11 cellular contexts compared by ENCODE assay signal in the genomic region with DNA sequence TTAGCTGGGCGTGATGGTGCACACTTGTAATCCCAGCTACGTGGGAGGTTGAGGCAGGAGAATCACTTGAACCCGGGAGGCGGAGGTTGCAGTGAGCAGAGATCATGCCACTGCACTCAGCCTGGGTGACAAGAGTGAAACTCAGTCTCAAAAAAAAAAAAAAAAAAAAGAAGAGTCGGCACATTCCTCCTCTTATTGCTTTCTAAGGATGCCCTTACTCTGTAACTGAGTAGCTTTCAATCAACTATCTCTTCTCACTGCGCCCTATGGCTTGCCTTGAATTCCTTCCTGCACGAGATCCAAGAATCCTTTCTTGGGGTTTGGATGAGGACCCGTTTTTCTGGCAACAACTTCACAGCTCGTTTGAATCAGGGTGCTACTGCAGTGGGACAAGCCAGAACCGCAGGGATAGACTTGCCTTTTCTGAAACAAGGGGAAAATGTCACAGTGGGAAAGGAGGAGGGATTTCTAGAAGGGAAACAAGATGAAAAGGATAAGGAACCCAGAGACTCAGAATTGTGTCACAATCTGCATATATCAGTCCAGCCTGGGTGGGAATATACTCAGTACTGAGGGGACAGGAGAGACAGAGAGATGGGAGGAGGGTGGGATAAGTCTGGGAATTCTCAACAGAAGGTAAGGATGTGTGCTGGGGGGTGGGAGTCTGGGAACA. TPM values are rescaled to one million over a fixed set of nuclear protein-coding genes. Genes with fewer than 3 reads are reported as not detected.
DNase-seq lines count a peak whose midpoint lies in the region; ATAC-seq, FAIRE-seq and TF ChIP-seq lines count a peak whose summit lies in the region.
"Had no signal": no experiment of that assay in that cellular context is flagged by ENCODE, and none has a peak within 500 bp of the region (broad histone marks: within the 10 kb centered on the region; RNA-seq: fewer than 3 reads in every experiment).

No MANE protein-coding gene starts in this region.

- no peak for TF ChIP-seq POLR2A in HepG2 (IDR thresholded peaks at IDR 0.05; ENCODE audit: insufficient read depth in 1 of 2, low read depth in 2 of 2, low read length in 2 of 2)

- H3K79me2 ChIP-seq in GM23338 (replicated peaks; ENCODE audit: insufficient read depth) (no peaks in the 10 kb centered on the region), HepG2 (ENCODE audit: insufficient read depth, low read length) (no peaks in the 10 kb centered on the region)

- POLR2A ChIA-PET in HepG2 (lab: Yijun Ruan, JAX), result interaction anchor here (1.9 to 3.7 kb wide), 3 partner anchors 14 to 29 kb away, joined by 9 to 52 read pairs (median 20); a partner anchor contains a TSS

- TF ChIP-seq CTCF in GM23338 (conservative IDR thresholded peaks at IDR 0.05; ENCODE audit: low read depth in 2 of 2) (no peak), HepG2 (CRISPR knock-in tag; IDR thresholded peaks at IDR 0.05) (no peak)

- H3K27me3 ChIP-seq in GM23338 (ENCODE audit: insufficient read depth), result no peaks in the 10 kb centered on the region
- H3K27me3 ChIP-seq in HepG2 (ENCODE audit: control insufficient read depth in 1 of 2, insufficient read depth in 2 of 2, low read length in 2 of 2), result peaks cover 2 to 19% of the 10 kb centered on the region in 2 experiments; a peak in 3 of 5 replicates
- H3K27me3 ChIP-seq: ovary, testis had no signal

- H3K4me3 ChIP-seq in GM23338 (peak overlapping the region; percentile 44), HepG2 (replicated peaks in 1 of 3; ENCODE audit: insufficient read depth in 1 of 3, low read depth in 2 of 3, low read length in 3 of 3) (peak overlapping the region in 1 of 3 experiments; percentile 24; a peak in 2 of 6 replicates)
- H3K4me3 ChIP-seq: ovary, testis had no signal

- H3K27ac Mint-ChIP-seq in GM23338, result no peak overlapping the region
- peak overlapping the region; percentile 12 for H3K27ac Mint-ChIP-seq in stimulated activated memory B cell treated with anti-CD40 and anti-IgM and Interleukin-4, amounts not matched to agents 10 μg/mL and 1 μg/mL and 100 μg/mL, for 72 hours

- H3K4me3 Mint-ChIP-seq in GM23338, result peak overlapping the region; percentile 56
- no peak overlapping the region for H3K4me3 Mint-ChIP-seq in stimulated activated memory B cell treated with anti-CD40 and anti-IgM and Interleukin-4, amounts not matched to agents 10 μg/mL and 1 μg/mL and 100 μg/mL, for 72 hours
- H3K4me3 Mint-ChIP-seq: T-cell had no signal

- H3K27ac ChIP-seq in GM23338 (ENCODE audit: low read depth), result no peak overlapping the region
- no peak overlapping the region for H3K27ac ChIP-seq in HepG2 (ENCODE audit: extremely low read length, insufficient read depth, low read length)
- H3K27ac ChIP-seq: ovary had no signal

- peaks cover 32% of the 10 kb centered on the region for H3K4me1 Mint-ChIP-seq in GM23338
- H3K4me1 Mint-ChIP-seq in stimulated activated memory B cell treated with anti-CD40 and anti-IgM and Interleukin-4, amounts not matched to agents 10 μg/mL and 1 μg/mL and 100 μg/mL, for 72 hours, result peaks cover 9% of the 10 kb centered on the region
- H3K4me1 Mint-ChIP-seq: T-cell had no signal

- in situ Hi-C loops in HepG2 (cut with HindIII; ENCODE audit: extremely low pct_ligation_motif_present, low pct_unique_long_range_greater_than_20kb), result no loop called here

- no TSS peak for BruUV-seq in HepG2 (replicated peaks; lab: Mats Ljungman, UMichigan)

- CTCF ChIA-PET in HepG2 (lab: Yijun Ruan, JAX; ENCODE audit: low intra/inter-chr PET ratio, low total read pairs), result no interaction called here

- H3K27me3 Mint-ChIP-seq in GM23338 (ENCODE audit: insufficient read depth, low read depth, poor library complexity), result peaks cover 18% of the 10 kb centered on the region
- peaks cover 39% of the 10 kb centered on the region for H3K27me3 Mint-ChIP-seq in stimulated activated memory B cell treated with anti-CD40 and anti-IgM and Interleukin-4, amounts not matched to agents 10 μg/mL and 1 μg/mL and 100 μg/mL, for 72 hours

- H2AFZ ChIP-seq in GM23338, result peak overlapping the region; percentile 9; the same call in 1 of the 2 replicates
- no peak overlapping the region for H2AFZ ChIP-seq in HepG2 (ENCODE audit: low read length)

- FAIRE-seq in HepG2 (lab: Jason Lieb, UNC), result no peak

- intact Hi-C loops in HepG2 (cut with micrococcal nuclease; ENCODE audit: unreplicated experiment), result loop anchor here (2.0 kb wide), 1 partner anchor 15 kb away; no protein-coding TSS in a partner anchor

- H3K9ac ChIP-seq in HepG2 (ENCODE audit: insufficient read depth, low read depth, low read length), result no peak overlapping the region

- H3K36me3 ChIP-seq in GM23338 (ENCODE audit: insufficient read depth) (no peaks in the 10 kb centered on the region), HepG2 (replicated peaks in 1 of 2; ENCODE audit: control insufficient read depth in 1 of 2, insufficient read depth in 2 of 2, low read length in 2 of 2) (no peaks in the 10 kb centered on the region)
- H3K36me3 ChIP-seq: ovary had no signal

- no peaks in the 10 kb centered on the region for H3K9me3 Mint-ChIP-seq in GM23338
- no peaks in the 10 kb centered on the region for H3K9me3 Mint-ChIP-seq in stimulated activated memory B cell treated with anti-CD40 and anti-IgM and Interleukin-4, amounts not matched to agents 10 μg/mL and 1 μg/mL and 100 μg/mL, for 72 hours
- H3K9me3 Mint-ChIP-seq: T-cell had no signal

- no peak for TF ChIP-seq RAD21 in HepG2 (CRISPR knock-in tag; IDR thresholded peaks at IDR 0.05)

- peaks cover 10% of the 10 kb centered on the region; the same call in 1 of the 2 replicates for H3F3A ChIP-seq in GM23338 (replicated peaks; ENCODE audit: low read depth)

- no peaks in the 10 kb centered on the region for H3K36me3 Mint-ChIP-seq in GM23338 (ENCODE audit: low read depth)
- H3K36me3 Mint-ChIP-seq in stimulated activated memory B cell treated with anti-CD40 and anti-IgM and Interleukin-4, amounts not matched to agents 10 μg/mL and 1 μg/mL and 100 μg/mL, for 72 hours, result no peaks in the 10 kb centered on the region
- H3K36me3 Mint-ChIP-seq: T-cell had no signal

- H3K4me1 ChIP-seq in GM23338 (ENCODE audit: insufficient read depth) (peaks cover 29% of the 10 kb centered on the region), HepG2 (ENCODE audit: insufficient read depth, low read length) (peaks cover 91% of the 10 kb centered on the region)

- no peaks in the 10 kb centered on the region for H3K9me3 ChIP-seq in HepG2 (ENCODE audit: low read length)
- H3K9me3 ChIP-seq: ovary, testis had no signal

- DNase-seq in GM23338 (ENCODE audit: low spot score) (no peak), astrocyte of the hippocampus (ENCODE audit: low read depth, low spot score) (peak; percentile 20), HepG2 (ENCODE audit: low spot score) (no peak), kidney tubule cell (ENCODE audit: low spot score) (no peak)
- DNase-seq: DMS153, ovary, T-cell had no signal

- 12% methylated on average over 10 of the region's 10 CpGs for WGBS in HepG2 (ENCODE audit: low lambda C conversion rate)

- no peaks in the 10 kb centered on the region for H3K9me2 ChIP-seq in GM23338 (ENCODE audit: insufficient read depth)

- TF ChIP-seq EP300 in HepG2 (IDR thresholded peaks at IDR 0.05; ENCODE audit: low read depth in 2 of 2, low read length in 2 of 2) (no peak), HepG2 (CRISPR knock-in tag; IDR thresholded peaks at IDR 0.05; ENCODE audit: borderline replicate concordance) (no peak)

- H3K4me2 ChIP-seq in GM23338 (peak overlapping the region; percentile 67), HepG2 (ENCODE audit: low read depth, low read length) (peak overlapping the region; percentile 93)

- no peak; the same call in 2 of the 3 replicates for ATAC-seq in GM23338
- ATAC-seq in HepG2, result no peak
- no peak for ATAC-seq in stimulated activated memory B cell treated with anti-CD40 and anti-IgM and Interleukin-4, amounts not matched to agents 10 μg/mL and 1 μg/mL and 100 μg/mL, for 72 hours
- no peak for ATAC-seq in HG03469 (IDR thresholded peaks at IDR 0.05; ENCODE audit: unreplicated experiment)
- ATAC-seq in HG02759 (IDR thresholded peaks at IDR 0.05; ENCODE audit: unreplicated experiment), result no peak
- ATAC-seq: T-cell had no signal

- no peaks in the 10 kb centered on the region for H4K20me1 ChIP-seq in GM23338 (replicated peaks; ENCODE audit: insufficient read depth)
- no peaks in the 10 kb centered on the region for H4K20me1 ChIP-seq in HepG2 (ENCODE audit: insufficient read depth, low read length)

RNA-seq across cellular contexts. Expression of a gene that starts 16.1 kb away (rescaled TPM):
- total RNA-seq in GM23338 (2014; rRNA removed; shearing (Covaris generic)), result 7.4 and 10.4 TPM in 2 replicates
- polyA plus RNA-seq in GM23338 (2016; fragmentation: Nextera tagmentation; extraction: Ambion mirVana) (7.4 and 9.3 TPM in 2 replicates), HepG2 (2011; rRNA removed) (1.9 and 2.8 TPM in 2 replicates)
- 1.8 and 2.2 TPM in 2 replicates for total RNA-seq in HepG2 (2016; rRNA removed; fragmentation: Illumina TruSeq; extraction: Trizol)
- total RNA-seq in HepG2 (2016; cell fraction: cytosol; rRNA removed; fragmentation: Illumina TruSeq; extraction: Trizol; ENCODE audit: low read depth), result 0.88 and 1.9 TPM in 2 replicates
- 2.5 and 2.9 TPM in 2 replicates for total RNA-seq in HepG2 (2016; cell fraction: insoluble cytoplasmic fraction; rRNA removed; fragmentation: Illumina TruSeq; extraction: Trizol)
- total RNA-seq in HepG2 (2016; cell fraction: membrane; rRNA removed; fragmentation: Illumina TruSeq; extraction: Trizol), result 1.2 and 1.4 TPM in 2 replicates
- 1.9 and 3.0 TPM in 2 replicates for total RNA-seq in HepG2 (2016; cell fraction: nucleus; rRNA removed; fragmentation: Illumina TruSeq; extraction: Trizol)
- polyA plus RNA-seq in HepG2 (2011; cell fraction: cytosol; rRNA removed), result 1.3 and 2.0 TPM in 2 replicates
- polyA plus RNA-seq in HepG2 (2011; cell fraction: nucleus; rRNA removed), result 1.8 and 1.9 TPM in 2 replicates
- 0.71 and 1.1 TPM in 2 replicates for polyA plus RNA-seq in HepG2 (2012)
- 0.32 and 0.35 TPM in 2 replicates for polyA plus RNA-seq in HepG2 (2016; cell fraction: cytosol; fragmentation: Illumina TruSeq; extraction: Trizol; ENCODE audit: low read depth)
- 2.7 and 3.6 TPM in 2 replicates for polyA plus RNA-seq in HepG2 (2016; cell fraction: insoluble cytoplasmic fraction; fragmentation: Illumina TruSeq; extraction: Trizol; ENCODE audit: low read depth)
- 0.64 and 0.78 TPM in 2 replicates for polyA plus RNA-seq in HepG2 (2016; cell fraction: membrane; fragmentation: Illumina TruSeq; extraction: Trizol; ENCODE audit: low read depth)
- polyA plus RNA-seq in HepG2 (2016; cell fraction: nucleus; fragmentation: Illumina TruSeq; extraction: Trizol; ENCODE audit: insufficient read depth, low read depth), result 3.6 and 3.8 TPM in 2 replicates
- polyA minus RNA-seq in HepG2 (2011; rRNA and poly(A)+ RNA removed; ENCODE audit: low replicate concordance), result 1.0 and 2.6 TPM in 2 replicates
- 0.59 and 1.2 TPM in 2 replicates for polyA minus RNA-seq in HepG2 (2011; cell fraction: cytosol; rRNA and poly(A)+ RNA removed)
- polyA minus RNA-seq in HepG2 (2011; cell fraction: nucleus; rRNA and poly(A)+ RNA removed), result 0.90 and 3.6 TPM in 2 replicates

RNA-seq across cellular contexts. Expression of a gene that starts 29.8 kb away (rescaled TPM):
- total RNA-seq in GM23338 (2014; rRNA removed; shearing (Covaris generic)), result 78.5 and 93.0 TPM in 2 replicates
- 31.7 and 31.8 TPM in 2 replicates for polyA plus RNA-seq in GM23338 (2016; fragmentation: Nextera tagmentation; extraction: Ambion mirVana)
- 81.5 and 90.0 TPM in 2 replicates for total RNA-seq in HepG2 (2016; rRNA removed; fragmentation: Illumina TruSeq; extraction: Trizol)
- 13.0 and 13.4 TPM in 2 replicates for total RNA-seq in HepG2 (2016; cell fraction: cytosol; rRNA removed; fragmentation: Illumina TruSeq; extraction: Trizol; ENCODE audit: low read depth)
- total RNA-seq in HepG2 (2016; cell fraction: insoluble cytoplasmic fraction; rRNA removed; fragmentation: Illumina TruSeq; extraction: Trizol), result 81.4 and 90.7 TPM in 2 replicates
- 17.1 and 20.2 TPM in 2 replicates for total RNA-seq in HepG2 (2016; cell fraction: membrane; rRNA removed; fragmentation: Illumina TruSeq; extraction: Trizol)
- total RNA-seq in HepG2 (2016; cell fraction: nucleus; rRNA removed; fragmentation: Illumina TruSeq; extraction: Trizol), result 66.5 and 79.7 TPM in 2 replicates
- 35.7 and 42.2 TPM in 2 replicates for polyA plus RNA-seq in HepG2 (2011; rRNA removed)
- 28.4 and 30.1 TPM in 2 replicates for polyA plus RNA-seq in HepG2 (2011; cell fraction: cytosol; rRNA removed)
- 114 and 128 TPM in 2 replicates for polyA plus RNA-seq in HepG2 (2011; cell fraction: nucleus; rRNA removed)
- 43.8 and 55.5 TPM in 2 replicates for polyA plus RNA-seq in HepG2 (2012)
- 2.6 and 3.7 TPM in 2 replicates for polyA plus RNA-seq in HepG2 (2016; cell fraction: cytosol; fragmentation: Illumina TruSeq; extraction: Trizol; ENCODE audit: low read depth)
- 62.7 and 67.1 TPM in 2 replicates for polyA plus RNA-seq in HepG2 (2016; cell fraction: insoluble cytoplasmic fraction; fragmentation: Illumina TruSeq; extraction: Trizol; ENCODE audit: low read depth)
- polyA plus RNA-seq in HepG2 (2016; cell fraction: membrane; fragmentation: Illumina TruSeq; extraction: Trizol; ENCODE audit: low read depth), result 8.1 and 9.8 TPM in 2 replicates
- polyA plus RNA-seq in HepG2 (2016; cell fraction: nucleus; fragmentation: Illumina TruSeq; extraction: Trizol; ENCODE audit: insufficient read depth, low read depth), result 132 TPM in 2 replicates
- 29.9 and 100 TPM in 2 replicates for polyA minus RNA-seq in HepG2 (2011; rRNA and poly(A)+ RNA removed; ENCODE audit: low replicate concordance)
- polyA minus RNA-seq in HepG2 (2011; cell fraction: cytosol; rRNA and poly(A)+ RNA removed), result 11.7 and 12.4 TPM in 2 replicates
- polyA minus RNA-seq in HepG2 (2011; cell fraction: nucleus; rRNA and poly(A)+ RNA removed), result 55.9 and 69.0 TPM in 2 replicates

RNA-seq across cellular contexts. Expression of a gene that starts 43.5 kb away (rescaled TPM):
- 29.5 and 45.0 TPM in 2 replicates for total RNA-seq in GM23338 (2014; rRNA removed; shearing (Covaris generic))
- 94.9 and 97.2 TPM in 2 replicates for polyA plus RNA-seq in GM23338 (2016; fragmentation: Nextera tagmentation; extraction: Ambion mirVana)
- total RNA-seq in HepG2 (2016; rRNA removed; fragmentation: Illumina TruSeq; extraction: Trizol), result 6.0 and 15.5 TPM in 2 replicates
- total RNA-seq in HepG2 (2016; cell fraction: cytosol; rRNA removed; fragmentation: Illumina TruSeq; extraction: Trizol; ENCODE audit: low read depth), result 4.2 and 6.5 TPM in 2 replicates
- 5.5 and 12.8 TPM in 2 replicates for total RNA-seq in HepG2 (2016; cell fraction: insoluble cytoplasmic fraction; rRNA removed; fragmentation: Illumina TruSeq; extraction: Trizol)
- total RNA-seq in HepG2 (2016; cell fraction: membrane; rRNA removed; fragmentation: Illumina TruSeq; extraction: Trizol), result 3.1 and 4.5 TPM in 2 replicates
- 15.3 and 19.2 TPM in 2 replicates for total RNA-seq in HepG2 (2016; cell fraction: nucleus; rRNA removed; fragmentation: Illumina TruSeq; extraction: Trizol)
- 19.4 and 24.2 TPM in 2 replicates for polyA plus RNA-seq in HepG2 (2011; rRNA removed)
- 14.4 and 16.8 TPM in 2 replicates for polyA plus RNA-seq in HepG2 (2011; cell fraction: cytosol; rRNA removed)
- polyA plus RNA-seq in HepG2 (2011; cell fraction: nucleus; rRNA removed), result 32.6 and 35.0 TPM in 2 replicates
- polyA plus RNA-seq in HepG2 (2012), result 12.9 and 14.4 TPM in 2 replicates
- polyA plus RNA-seq in HepG2 (2016; cell fraction: cytosol; fragmentation: Illumina TruSeq; extraction: Trizol; ENCODE audit: low read depth), result 4.6 and 5.1 TPM in 2 replicates
- polyA plus RNA-seq in HepG2 (2016; cell fraction: insoluble cytoplasmic fraction; fragmentation: Illumina TruSeq; extraction: Trizol; ENCODE audit: low read depth), result 10.0 and 12.0 TPM in 2 replicates
- polyA plus RNA-seq in HepG2 (2016; cell fraction: membrane; fragmentation: Illumina TruSeq; extraction: Trizol; ENCODE audit: low read depth), result 4.5 and 4.9 TPM in 2 replicates
- 55.0 and 59.9 TPM in 2 replicates for polyA plus RNA-seq in HepG2 (2016; cell fraction: nucleus; fragmentation: Illumina TruSeq; extraction: Trizol; ENCODE audit: insufficient read depth, low read depth)
- 11.0 and 47.3 TPM in 2 replicates for polyA minus RNA-seq in HepG2 (2011; rRNA and poly(A)+ RNA removed; ENCODE audit: low replicate concordance)
- 5.6 and 6.8 TPM in 2 replicates for polyA minus RNA-seq in HepG2 (2011; cell fraction: cytosol; rRNA and poly(A)+ RNA removed)
- 10.8 and 15.2 TPM in 2 replicates for polyA minus RNA-seq in HepG2 (2011; cell fraction: nucleus; rRNA and poly(A)+ RNA removed)
